In the genomic region with DNA sequence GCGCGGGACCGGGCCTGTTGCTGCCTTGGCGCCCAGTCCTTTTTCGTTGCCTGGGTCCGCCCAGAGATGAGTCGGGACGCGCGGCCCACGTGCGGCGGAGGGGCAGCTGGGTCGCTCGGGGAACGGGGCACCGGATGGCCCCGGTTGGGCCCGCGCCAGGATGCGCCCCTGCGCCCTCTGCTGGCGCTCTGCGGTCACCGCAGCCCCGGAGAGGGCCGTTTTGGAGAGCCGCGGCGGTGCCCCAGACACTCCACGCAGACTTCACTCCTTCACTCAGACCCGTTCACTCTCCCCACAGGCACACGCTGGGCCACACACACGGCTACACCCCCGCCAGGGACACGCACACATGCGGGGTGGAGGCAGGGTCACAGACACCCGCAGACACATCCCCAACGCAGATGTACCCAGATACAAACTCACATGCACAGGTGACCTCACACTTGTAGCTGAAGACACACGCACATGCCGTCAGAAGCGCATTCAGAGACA, we compare ENCODE assay signal across 8 cellular contexts. TPM values are rescaled to one million over a fixed set of nuclear protein-coding genes. Genes with fewer than 3 reads are reported as not detected.
DNase-seq lines count a peak whose midpoint lies in the region; ATAC-seq and TF ChIP-seq lines count a peak whose summit lies in the region.

No MANE protein-coding gene starts in this region.

- H3K4me1 ChIP-seq in adrenal gland (replicated peaks in 1 of 2), result peaks cover 13 to 49% of the 10 kb centered on the region in 2 donors
- no peaks in the 10 kb centered on the region for H3K4me1 ChIP-seq in iPS-18a (ENCODE audit: control insufficient read depth, low read depth, low read length)

- TF ChIP-seq POLR2A in adrenal gland (IDR thresholded peaks at IDR 0.05), result no peak

- H3K27ac ChIP-seq in adrenal gland, result peak overlapping the region in 3 of 5 donors; percentile 67 to 87 (median 87)
- H3K27ac ChIP-seq in iPS-18a (ENCODE audit: low read length), result no peak overlapping the region

- WGBS in adrenal gland, 4 donors, result 1 to 10% (median 5%) methylated on average over 18 to 42 of the region's 42 CpGs; no CpG with 5 or more reads in 1 of the 4 donors

- intact Hi-C loops in adrenal gland (cut with DNase I), result loop anchor here (5.0 to 10.0 kb wide), 3 partner anchors 32 to 190 kb away; no protein-coding TSS in a partner anchor

- H3K9ac ChIP-seq in iPS-18a (ENCODE audit: low read length), result no peak overlapping the region

- TF ChIP-seq CTCF in GM12874 (IDR thresholded peaks at IDR 0.05; ENCODE audit: insufficient read depth, low read depth, low read length), result peak; percentile 98
- TF ChIP-seq CTCF in adrenal gland (IDR thresholded peaks at IDR 0.05), result peak; percentile 74 to 98 (median 91)

- DNase-seq in T-helper 2 cell (peak; percentile 58 to 68 (median 64)), adrenal gland (peak; percentile 77 to 86 (median 80)), H4 (ENCODE audit: low spot score) (no peak)
- DNase-seq in stimulated activated CD4-positive, alpha-beta T cell treated with anti-CD3 and anti-CD28 coated beads, Interleukin-12 subunit alpha, Interleukin-12 subunit beta, amount 100 ng/mL, for 24 hours (ENCODE audit: low read depth in 2 of 2), result peak; percentile 57 to 71

- H3K4me3 ChIP-seq in adrenal gland (peak overlapping the region in 2 of 4 donors; percentile 32 to 68), iPS-18a (ENCODE audit: low read length) (peak overlapping the region; percentile 40)

- H3K9me3 ChIP-seq in adrenal gland (replicated peaks in 1 of 3) (no peaks in the 10 kb centered on the region), iPS-18a (ENCODE audit: control insufficient read depth, low read depth, low read length) (no peaks in the 10 kb centered on the region)

- ATAC-seq in HG03565 (IDR thresholded peaks at IDR 0.05; ENCODE audit: unreplicated experiment) (peak; percentile 42), GM19324 (IDR thresholded peaks at IDR 0.05; ENCODE audit: low FRiP score, unreplicated experiment) (no peak)

- no peaks in the 10 kb centered on the region for H3K27me3 ChIP-seq in adrenal gland
- no peaks in the 10 kb centered on the region for H3K27me3 ChIP-seq in iPS-18a (ENCODE audit: control insufficient read depth, insufficient read depth, low read length)

- peaks cover 0 to 24% of the 10 kb centered on the region in 2 donors for H3K36me3 ChIP-seq in adrenal gland (replicated peaks in 1 of 2)
- H3K36me3 ChIP-seq in iPS-18a (ENCODE audit: control insufficient read depth, low read depth, low read length), result no peaks in the 10 kb centered on the region

RNA-seq across cellular contexts. Expression of gene SRC, which starts 38.8 kb away (rescaled TPM):
- total RNA-seq in adrenal gland, result 10 to 100 TPM; 40.1 to 83.0 (median 58.5) TPM
- 10 to 100 TPM; 45.6 to 68.6 (median 49.0) TPM for polyA plus RNA-seq in adrenal gland
- 7.2 and 7.6 TPM in 2 replicates for total RNA-seq in H4 (2014; rRNA removed; shearing (Covaris generic))
